6 cellular contexts compared by ENCODE assay signal in genomic region chr19:7916137-7916907, GRCh38. TPM values are rescaled to one million over a fixed set of nuclear protein-coding genes. Genes with fewer than 3 reads are reported as not detected.
A peak's percentile ranks its signal among the peaks of the same experiment; 100 is the strongest.
DNase-seq lines count a peak whose midpoint lies in the region; ATAC-seq lines count a peak whose summit lies in the region.

No MANE protein-coding gene starts in this region.

- H3K36me3 Mint-ChIP-seq in activated CD8-positive, alpha-beta T cell treated with anti-CD3 and anti-CD28 coated beads, Interleukin-2, amount 10 ng/mL, durations not matched to agents 7 days and 5 days (ENCODE audit: low read depth) = peaks cover 17% of the 10 kb centered on the region

- H3K4me1 Mint-ChIP-seq in activated CD8-positive, alpha-beta T cell treated with anti-CD3 and anti-CD28 coated beads, Interleukin-2, amount 10 ng/mL, durations not matched to agents 7 days and 5 days (ENCODE audit: low read depth) = peaks cover 35% of the 10 kb centered on the region

- H3K9me3 Mint-ChIP-seq in activated CD8-positive, alpha-beta T cell treated with anti-CD3 and anti-CD28 coated beads, Interleukin-2, amount 10 ng/mL, durations not matched to agents 7 days and 5 days (ENCODE audit: insufficient read depth) = no peaks in the 10 kb centered on the region

- H3K27ac Mint-ChIP-seq in activated CD8-positive, alpha-beta T cell treated with anti-CD3 and anti-CD28 coated beads, Interleukin-2, amount 10 ng/mL, durations not matched to agents 7 days and 5 days = peak overlapping the region; percentile 43

- POLR2A ChIA-PET in activated CD8-positive, alpha-beta T cell treated with anti-CD3 and anti-CD28 coated beads, Interleukin-2, amount 10 ng/mL, durations not matched to agents 7 days and 5 days (lab: Charles Lee) = interaction anchor here (1.6 kb wide), 1 partner anchor 13 kb away, joined by 7 read pairs; the partner anchor contains the start of gene MAP2K7

- CTCF ChIA-PET in activated CD8-positive, alpha-beta T cell treated with anti-CD3 and anti-CD28 coated beads, Interleukin-2, amount 10 ng/mL, durations not matched to agents 7 days and 5 days (lab: Charles Lee) = interaction anchor here (1.0 to 3.3 kb wide), 4 partner anchors 13 to 62 kb away, joined by 3 to 15 read pairs (median 6); partner anchors contain the start of genes MAP2K7 and TIMM44

- peaks cover 30% of the 10 kb centered on the region for H3K27me3 Mint-ChIP-seq in activated CD8-positive, alpha-beta T cell treated with anti-CD3 and anti-CD28 coated beads, Interleukin-2, amount 10 ng/mL, durations not matched to agents 7 days and 5 days (ENCODE audit: low read depth)

- ATAC-seq in activated CD8-positive, alpha-beta T cell treated with anti-CD3 and anti-CD28 coated beads, Interleukin-2, amount 10 ng/mL, durations not matched to agents 7 days and 5 days = peak; percentile 6
- ATAC-seq in HG03139 (IDR thresholded peaks at IDR 0.05; ENCODE audit: unreplicated experiment) (no peak), GM18858 (IDR thresholded peaks at IDR 0.05; ENCODE audit: unreplicated experiment) (no peak)

- DNase-seq in DMS 273 (lab: John Stamatoyannopoulos, UW; ENCODE audit: unreplicated experiment) (peak; percentile 74), DMS 273 treated with DMSO at 0.1 percent for 48 hours (lab: John Stamatoyannopoulos, UW) (no peak), iPS-NIHi11 (ENCODE audit: low spot score) (peak; percentile 68)
- peak; percentile 70 for DNase-seq in activated CD8-positive, alpha-beta T cell treated with anti-CD3 and anti-CD28 coated beads, Interleukin-2, amount 10 ng/mL, durations not matched to agents 7 days and 5 days

- peak overlapping the region; percentile 69 for H3K4me3 Mint-ChIP-seq in activated CD8-positive, alpha-beta T cell treated with anti-CD3 and anti-CD28 coated beads, Interleukin-2, amount 10 ng/mL, durations not matched to agents 7 days and 5 days

RNA-seq across cellular contexts. Expression of gene TGFBR3L, which starts 1.7 kb away (rescaled TPM):
- 1 to 10 TPM; 2.7 to 3.6 TPM for total RNA-seq in activated CD8-positive, alpha-beta T cell treated with anti-CD3 and anti-CD28 coated beads, Interleukin-2, amount 10 ng/mL, durations not matched to agents 7 days and 5 days

RNA-seq across cellular contexts. Expression of gene SNAPC2, which starts 3.8 kb away (rescaled TPM):
- 10 to 100 TPM; 18.6 to 19.0 TPM for total RNA-seq in activated CD8-positive, alpha-beta T cell treated with anti-CD3 and anti-CD28 coated beads, Interleukin-2, amount 10 ng/mL, durations not matched to agents 7 days and 5 days

RNA-seq across cellular contexts. Expression of gene CTXN1, which starts 9.6 kb away (rescaled TPM):
- total RNA-seq in activated CD8-positive, alpha-beta T cell treated with anti-CD3 and anti-CD28 coated beads, Interleukin-2, amount 10 ng/mL, durations not matched to agents 7 days and 5 days = under 1 TPM; 0.31 to 0.37 TPM

RNA-seq across cellular contexts. Expression of gene MAP2K7, which starts 12.6 kb away (rescaled TPM):
- total RNA-seq in activated CD8-positive, alpha-beta T cell treated with anti-CD3 and anti-CD28 coated beads, Interleukin-2, amount 10 ng/mL, durations not matched to agents 7 days and 5 days = 10 to 100 TPM; 36.5 to 39.9 TPM

RNA-seq across cellular contexts. Expression of gene TIMM44, which starts 27.1 kb away (rescaled TPM):
- 10 to 100 TPM; 63.6 to 69.6 TPM for total RNA-seq in activated CD8-positive, alpha-beta T cell treated with anti-CD3 and anti-CD28 coated beads, Interleukin-2, amount 10 ng/mL, durations not matched to agents 7 days and 5 days
